ENCODE assay signal across 9 cellular contexts in genomic region chr3:171663805-171664204, GRCh38.
"Had no signal": no experiment of that assay in that cellular context is flagged by ENCODE, and none has a peak within 500 bp of the region (broad histone marks: within the 10 kb centered on the region; RNA-seq: fewer than 3 reads in every experiment).

No MANE protein-coding gene starts in this region.

- DNase-seq: GM23248, GOT3, H7, HFFc6, KBM-7 had no signal

- H3K4me2 ChIP-seq: KMS-11 had no signal

- H3K4me3 ChIP-seq: GM23248, HAP-1 had no signal

- H3K27ac ChIP-seq: GM23248, HL-60, KMS-11 had no signal

- ATAC-seq: HCT116 had no signal

- H2AFZ ChIP-seq: GM23248 had no signal

- H3K36me3 ChIP-seq: HAP-1 had no signal

- H3K9ac ChIP-seq: GM23248, KMS-11 had no signal

- H3K9me3 ChIP-seq: HAP-1 had no signal
